Comparison of ENCODE assay signal across 1 cellular context in the genomic region with DNA sequence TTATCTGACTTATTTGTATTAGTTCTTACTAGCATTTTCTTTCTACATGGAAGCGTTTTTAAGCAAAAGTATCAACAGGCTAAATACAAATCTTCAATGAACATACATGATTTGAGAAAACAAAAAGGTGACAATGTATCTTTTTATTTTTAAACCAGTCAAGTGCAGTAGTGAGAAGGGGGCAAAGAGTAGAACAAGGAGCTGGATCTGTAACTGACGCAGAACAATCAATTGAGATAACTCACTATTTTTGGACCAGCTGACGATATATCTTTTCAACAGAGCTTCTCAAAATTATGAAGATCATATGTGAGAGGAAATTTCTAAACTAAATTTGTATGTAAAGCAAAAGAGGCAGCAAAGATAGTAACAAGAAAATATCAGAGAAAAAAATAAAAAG.
TF ChIP-seq lines count a peak whose summit lies in the region.

No MANE protein-coding gene starts in this region.

TF ChIP-seq in IMR-90, 13 proteins besides CTCF, POLR2A, EP300 and RAD21 (continued from another document):
- TF ChIP-seq ELK1 (IDR thresholded peaks at IDR 0.05; ENCODE audit: borderline replicate concordance, low read depth, low read length) = no peak
- TF ChIP-seq FOS (IDR thresholded peaks at IDR 0.05; ENCODE audit: low read depth, low read length) = no peak
- TF ChIP-seq CHD1 (IDR thresholded peaks at IDR 0.05; ENCODE audit: low read depth, low read length) = no peak
- TF ChIP-seq RFX5 (IDR thresholded peaks at IDR 0.05; ENCODE audit: low read depth, low read length) = no peak
